8 cellular contexts compared by ENCODE assay signal in the genomic region with DNA sequence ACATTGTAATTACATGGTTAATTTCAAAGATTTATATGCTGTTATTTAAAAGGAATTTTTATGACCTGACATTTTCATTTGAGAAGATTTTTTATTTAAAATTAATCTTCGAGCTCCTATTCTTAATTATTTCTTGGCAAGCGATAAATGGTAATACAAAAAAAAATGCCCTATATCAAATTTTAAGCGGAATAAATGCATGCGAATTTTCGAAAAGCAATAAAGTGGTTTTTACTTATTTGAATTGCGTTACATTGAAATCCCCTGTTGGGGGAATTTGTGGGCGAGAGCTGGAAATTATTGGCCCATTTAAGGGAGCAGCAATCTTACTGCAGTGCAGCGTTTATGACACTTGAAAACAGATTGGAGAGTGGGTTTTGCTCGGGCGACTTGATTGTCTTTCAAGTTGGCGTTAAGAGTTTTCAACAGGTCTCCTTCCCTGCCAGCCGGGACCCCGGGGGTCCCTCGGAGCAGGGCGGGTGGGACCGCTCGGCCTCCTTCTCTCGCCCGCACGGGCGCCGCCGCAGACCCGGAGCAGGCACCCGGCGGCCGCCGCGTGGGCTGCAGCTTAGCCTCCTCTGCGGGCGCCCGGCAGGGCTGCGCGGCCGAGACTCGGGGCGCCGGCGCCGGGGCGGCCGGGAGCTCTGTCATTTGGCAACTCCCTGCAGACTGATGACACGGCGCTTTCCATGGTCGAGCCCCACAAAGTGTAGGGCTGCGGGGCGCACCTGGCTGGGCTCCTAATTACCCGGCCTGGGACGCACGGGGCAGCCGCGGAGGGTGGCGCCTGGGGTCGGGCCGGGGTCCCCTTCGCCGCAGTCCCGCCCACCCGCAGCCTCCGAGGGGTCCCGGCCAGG.
DNase-seq lines count a peak whose midpoint lies in the region; TF ChIP-seq lines count a peak whose summit lies in the region.

No MANE protein-coding gene starts in this region.

- CTCF ChIA-PET in activated CD4-positive, alpha-beta memory T cell treated with anti-CD3 and anti-CD28 coated beads for 36 hours (lab: Charles Lee), result interaction anchor here (0.6 to 1.1 kb wide), 4 partner anchors 102 to 437 kb away, joined by 3 to 4 read pairs (median 3); no protein-coding TSS in a partner anchor
- CTCF ChIA-PET in activated CD4-positive, alpha-beta memory T cell treated with anti-CD3 and anti-CD28 coated beads, Interleukin-2, amount 10 ng/mL, durations not matched to agents 7 days and 5 days (lab: Charles Lee), result interaction anchor here (0.6 to 0.8 kb wide), 2 partner anchors 8 to 696 kb away, joined by 3 read pairs; no protein-coding TSS in a partner anchor

- H3K9me3 Mint-ChIP-seq in activated CD4-positive, alpha-beta memory T cell treated with anti-CD3 and anti-CD28 coated beads for 36 hours, result no peaks in the 10 kb centered on the region
- no peaks in the 10 kb centered on the region for H3K9me3 Mint-ChIP-seq in activated CD4-positive, alpha-beta memory T cell treated with anti-CD3 and anti-CD28 coated beads, Interleukin-2, amount 10 ng/mL, durations not matched to agents 7 days and 5 days

- H3K27me3 ChIP-seq in muscle layer of colon (ENCODE audit: control insufficient read depth in 1 of 2, insufficient read depth in 2 of 2, low read length in 2 of 2), result peaks cover 22 to 40% of the 10 kb centered on the region in 2 donors
- no peaks in the 10 kb centered on the region for H3K27me3 ChIP-seq in vagina

- no peak overlapping the region for H3K4me3 Mint-ChIP-seq in activated CD4-positive, alpha-beta memory T cell treated with anti-CD3 and anti-CD28 coated beads for 36 hours
- no peak overlapping the region for H3K4me3 Mint-ChIP-seq in activated CD4-positive, alpha-beta memory T cell treated with anti-CD3 and anti-CD28 coated beads, Interleukin-2, amount 10 ng/mL, durations not matched to agents 7 days and 5 days

- peaks cover 56% of the 10 kb centered on the region for H3K27me3 Mint-ChIP-seq in activated CD4-positive, alpha-beta memory T cell treated with anti-CD3 and anti-CD28 coated beads for 36 hours
- H3K27me3 Mint-ChIP-seq in activated CD4-positive, alpha-beta memory T cell treated with anti-CD3 and anti-CD28 coated beads, Interleukin-2, amount 10 ng/mL, durations not matched to agents 7 days and 5 days, result peaks cover 62% of the 10 kb centered on the region

- no peaks in the 10 kb centered on the region for H3K36me3 ChIP-seq in muscle layer of colon (ENCODE audit: insufficient read depth, low read length)
- H3K36me3 ChIP-seq in vagina, result no peaks in the 10 kb centered on the region

- H3K36me3 Mint-ChIP-seq in activated CD4-positive, alpha-beta memory T cell treated with anti-CD3 and anti-CD28 coated beads for 36 hours, result no peaks in the 10 kb centered on the region
- no peaks in the 10 kb centered on the region for H3K36me3 Mint-ChIP-seq in activated CD4-positive, alpha-beta memory T cell treated with anti-CD3 and anti-CD28 coated beads, Interleukin-2, amount 10 ng/mL, durations not matched to agents 7 days and 5 days (ENCODE audit: low read depth)

- intact Hi-C loops in activated CD4-positive, alpha-beta memory T cell treated with anti-CD3 and anti-CD28 coated beads for 36 hours (cut with micrococcal nuclease), result loop anchor here (5.0 kb wide), 1 partner anchor 260 kb away; no protein-coding TSS in a partner anchor
- intact Hi-C loops in vagina (cut with DNase I), result no loop called here

- no peak for TF ChIP-seq CTCF in NB4 (IDR thresholded peaks at IDR 0.05; ENCODE audit: low read depth, low read length)
- no peak for TF ChIP-seq CTCF in vagina (IDR thresholded peaks at IDR 0.05)

- no peak for TF ChIP-seq POLR2A in NB4 (IDR thresholded peaks at IDR 0.05; ENCODE audit: extremely low read depth, insufficient read length)
- no peak for TF ChIP-seq POLR2A in vagina (IDR thresholded peaks at IDR 0.05)

- no peak overlapping the region for H3K9ac ChIP-seq in muscle layer of colon (ENCODE audit: low read length)

- peak; percentile 45 for DNase-seq in activated CD4-positive, alpha-beta memory T cell treated with anti-CD3 and anti-CD28 coated beads for 36 hours
- DNase-seq in activated CD4-positive, alpha-beta memory T cell treated with anti-CD3 and anti-CD28 coated beads, Interleukin-2, amount 10 ng/mL, durations not matched to agents 7 days and 5 days, result no peak
- DNase-seq in NB4 (ENCODE audit: low read depth) (peak; percentile 21), dermis blood vessel endothelial cell (peak; percentile 27), vagina (ENCODE audit: extremely low spot score in 2 of 2) (no peak), kidney glomerular epithelial cell (lab: John Stamatoyannopoulos, UW) (no peak), NCI-H2081 (lab: John Stamatoyannopoulos, UW) (no peak)

- no peak overlapping the region for H3K27ac ChIP-seq in muscle layer of colon (ENCODE audit: low read depth, low read length)
- no peak overlapping the region for H3K27ac ChIP-seq in vagina

- POLR2A ChIA-PET in activated CD4-positive, alpha-beta memory T cell treated with anti-CD3 and anti-CD28 coated beads for 36 hours (lab: Charles Lee), result no interaction called here
- POLR2A ChIA-PET in activated CD4-positive, alpha-beta memory T cell treated with anti-CD3 and anti-CD28 coated beads, Interleukin-2, amount 10 ng/mL, durations not matched to agents 7 days and 5 days (lab: Charles Lee), result interaction anchor here (0.6 kb wide), 1 partner anchor 33 kb away, joined by 3 read pairs; no protein-coding TSS in a partner anchor

- H3K4me1 ChIP-seq in muscle layer of colon (ENCODE audit: insufficient read depth, low read length) (peaks cover 4% of the 10 kb centered on the region), vagina (peaks cover 12% of the 10 kb centered on the region)

- H3K4me1 Mint-ChIP-seq in activated CD4-positive, alpha-beta memory T cell treated with anti-CD3 and anti-CD28 coated beads for 36 hours (ENCODE audit: low read depth), result peaks cover 8% of the 10 kb centered on the region
- peaks cover 5% of the 10 kb centered on the region for H3K4me1 Mint-ChIP-seq in activated CD4-positive, alpha-beta memory T cell treated with anti-CD3 and anti-CD28 coated beads, Interleukin-2, amount 10 ng/mL, durations not matched to agents 7 days and 5 days

- no peak overlapping the region for H3K27ac Mint-ChIP-seq in activated CD4-positive, alpha-beta memory T cell treated with anti-CD3 and anti-CD28 coated beads for 36 hours
- H3K27ac Mint-ChIP-seq in activated CD4-positive, alpha-beta memory T cell treated with anti-CD3 and anti-CD28 coated beads, Interleukin-2, amount 10 ng/mL, durations not matched to agents 7 days and 5 days, result no peak overlapping the region

- no peaks in the 10 kb centered on the region for H3K9me3 ChIP-seq in muscle layer of colon (ENCODE audit: low read length)
- H3K9me3 ChIP-seq in vagina, result no peaks in the 10 kb centered on the region

- H3K4me3 ChIP-seq in NB4 (ENCODE audit: low read depth, low read length) (no peak overlapping the region), muscle layer of colon (ENCODE audit: low read depth in 1 of 2, low read length in 2 of 2) (peak overlapping the region; percentile 23 to 32), vagina (peak overlapping the region; percentile 34 to 36)

Comparison
In these comparisons a context has a peak if more than half of its experiments do, and no peak if none do; other contexts are left out.
1. DNase-seq: peak in activated CD4-positive, alpha-beta memory T cell treated with anti-CD3 and anti-CD28 coated beads for 36 hours (single experiment), NB4 (single experiment) and dermis blood vessel endothelial cell (single experiment); none in activated CD4-positive, alpha-beta memory T cell treated with anti-CD3 and anti-CD28 coated beads, Interleukin-2, amount 10 ng/mL, durations not matched to agents 7 days and 5 days (single experiment), vagina (0 of 2), kidney glomerular epithelial cell (single experiment) and NCI-H2081 (0 of 2).